In genomic region chr2:30276455-30276911, GRCh38 we compare ENCODE assay signal across 14 cellular contexts. TPM values are rescaled to one million over a fixed set of nuclear protein-coding genes. Genes with fewer than 3 reads are reported as not detected.
A peak's percentile ranks its signal among the peaks of the same experiment; 100 is the strongest.
DNase-seq lines count a peak whose midpoint lies in the region; ATAC-seq and TF ChIP-seq lines count a peak whose summit lies in the region.
"Had no signal": no experiment of that assay in that cellular context is flagged by ENCODE, and none has a peak within 500 bp of the region (broad histone marks: within the 10 kb centered on the region; RNA-seq: fewer than 3 reads in every experiment).

No MANE protein-coding gene starts in this region.

- H3K9me2 ChIP-seq in OCI-LY7 (ENCODE audit: insufficient read depth, low read length) = no peaks in the 10 kb centered on the region

- H4K20me1 ChIP-seq in OCI-LY7 (ENCODE audit: insufficient read depth, low read length) = no peaks in the 10 kb centered on the region

- H3K4me3 ChIP-seq in OCI-LY7 (ENCODE audit: low read depth, low read length, poor library complexity, severe bottlenecking) = no peak overlapping the region
- H3K4me3 ChIP-seq: thoracic aorta had no signal

- peak overlapping the region; percentile 39 to 54 for H3K4me3 Mint-ChIP-seq in activated T-cell treated with anti-CD3 and anti-CD28 coated beads, Interleukin-2, amount 50 U/mL, for 72 hours
- H3K4me3 Mint-ChIP-seq in natural killer cell = no peak overlapping the region
- H3K4me3 Mint-ChIP-seq: neural crest cell had no signal

- no peak overlapping the region for H3K27ac ChIP-seq in OCI-LY7 (ENCODE audit: low read depth, low read length, poor library complexity, severe bottlenecking)
- H3K27ac ChIP-seq: thoracic aorta had no signal

- DNase-seq in activated CD4-positive, CD25-positive, alpha-beta regulatory T cell treated with anti-CD3 and anti-CD28 coated beads, Interleukin-2, amount 50 U/mL, for 72 hours = no peak
- DNase-seq in activated T-cell treated with anti-CD3 and anti-CD28 coated beads, Interleukin-2, amount 50 U/mL, for 72 hours = peak; percentile 61 to 70
- DNase-seq in natural killer cell = no peak
- DNase-seq in hypothalamus (lab: John Stamatoyannopoulos, UW) = no peak
- no peak for DNase-seq in OCI-LY7 (ENCODE audit: low spot score)
- DNase-seq: 8988T, cerebellar nuclear complex, NCI-H2171 had no signal

- intact Hi-C loops in natural killer cell (cut with micrococcal nuclease) (no loop called here), OCI-LY7 (cut with micrococcal nuclease; ENCODE audit: unreplicated experiment) (no loop called here)

- no peak overlapping the region for H2AFZ ChIP-seq in OCI-LY7 (ENCODE audit: low read length)

- POLR2A ChIA-PET in OCI-LY7 (lab: Charles Lee) = interaction anchor here (0.6 to 1.6 kb wide), 2 partner anchors 9 to 16 kb away, joined by 3 to 5 read pairs; no protein-coding TSS in a partner anchor

- no peaks in the 10 kb centered on the region for H3K27me3 Mint-ChIP-seq in activated T-cell treated with anti-CD3 and anti-CD28 coated beads, Interleukin-2, amount 50 U/mL, for 72 hours (ENCODE audit: low read depth)
- H3K27me3 Mint-ChIP-seq in natural killer cell (ENCODE audit: low read depth in 2 of 2) = no peaks in the 10 kb centered on the region

- no TSS peak for BruUV-seq in OCI-LY7 (replicated peaks; lab: Mats Ljungman, UMichigan)

- no peaks in the 10 kb centered on the region for H3K9me3 ChIP-seq in OCI-LY7 (ENCODE audit: low read length)
- H3K9me3 ChIP-seq: thoracic aorta had no signal

- no peak overlapping the region for H3K4me2 ChIP-seq in OCI-LY7 (ENCODE audit: low read length)

- CTCF ChIA-PET in OCI-LY7 (lab: Charles Lee; ENCODE audit: unreplicated experiment) = no interaction called here

- no peak overlapping the region for H3K27ac Mint-ChIP-seq in activated T-cell treated with anti-CD3 and anti-CD28 coated beads, Interleukin-2, amount 50 U/mL, for 72 hours
- no peak overlapping the region for H3K27ac Mint-ChIP-seq in natural killer cell

- peaks cover 0 to 3% of the 10 kb centered on the region in 2 donors for H3K9me3 Mint-ChIP-seq in activated T-cell treated with anti-CD3 and anti-CD28 coated beads, Interleukin-2, amount 50 U/mL, for 72 hours
- H3K9me3 Mint-ChIP-seq in natural killer cell = no peaks in the 10 kb centered on the region
- H3K9me3 Mint-ChIP-seq: neural crest cell had no signal

- peaks cover 2% of the 10 kb centered on the region for H3K4me1 ChIP-seq in OCI-LY7 (ENCODE audit: insufficient read depth, low read length, poor library complexity, severe bottlenecking)

- H3K4me1 Mint-ChIP-seq in activated T-cell treated with anti-CD3 and anti-CD28 coated beads, Interleukin-2, amount 50 U/mL, for 72 hours (ENCODE audit: low read depth) = peaks cover 66% of the 10 kb centered on the region
- peaks cover 24 to 32% of the 10 kb centered on the region in 2 donors for H3K4me1 Mint-ChIP-seq in natural killer cell
- H3K4me1 Mint-ChIP-seq: neural crest cell had no signal

- ATAC-seq in activated CD4-positive, CD25-positive, alpha-beta regulatory T cell treated with anti-CD3 and anti-CD28 coated beads, Interleukin-2, amount 50 U/mL, for 24 hours = peak; percentile 52 to 62
- ATAC-seq in GM19463 (IDR thresholded peaks at IDR 0.05; ENCODE audit: unreplicated experiment) (peak; percentile 75), natural killer cell (peak in 2 of 3 donors; percentile 66 to 72), HG02870 (IDR thresholded peaks at IDR 0.05; ENCODE audit: unreplicated experiment) (no peak)
- peak; percentile 82 for ATAC-seq in activated T-cell treated with anti-CD3 and anti-CD28 coated beads, Interleukin-2, amount 50 U/mL, for 72 hours (replicated peaks in 1 of 2)
- ATAC-seq: sciatic nerve had no signal

- no peak for TF ChIP-seq CTCF in natural killer cell (IDR thresholded peaks at IDR 0.05)
- no peak for TF ChIP-seq CTCF in OCI-LY7 (conservative IDR thresholded peaks at IDR 0.05; ENCODE audit: low read length)

- no peaks in the 10 kb centered on the region for H3K79me2 ChIP-seq in OCI-LY7 (ENCODE audit: insufficient read depth, low read depth, low read length)

- H3K36me3 ChIP-seq in OCI-LY7 (ENCODE audit: insufficient read depth, low read length) = no peaks in the 10 kb centered on the region
- H3K36me3 ChIP-seq: thoracic aorta had no signal

- no peaks in the 10 kb centered on the region for H3K36me3 Mint-ChIP-seq in activated T-cell treated with anti-CD3 and anti-CD28 coated beads, Interleukin-2, amount 50 U/mL, for 72 hours (ENCODE audit: insufficient read depth in 2 of 2)
- no peaks in the 10 kb centered on the region for H3K36me3 Mint-ChIP-seq in natural killer cell

RNA-seq across cellular contexts. Expression of gene LBH, which starts 45.1 kb away (rescaled TPM):
- 100 to 1,000 TPM; 129 to 133 TPM for total RNA-seq in activated T-cell treated with anti-CD3 and anti-CD28 coated beads, Interleukin-2, amount 50 U/mL, for 72 hours
- total RNA-seq in natural killer cell = 100 to 1,000 TPM; 157 to 197 (median 158) TPM
- total RNA-seq in OCI-LY7 (2014; rRNA removed; shearing (Covaris generic)) = 0.75 and 3.7 TPM in 2 replicates
- 3.0 and 3.8 TPM in 2 replicates for total RNA-seq in OCI-LY7 (2022)

Comparison
In these comparisons a context has a peak if more than half of its experiments do, and no peak if none do; other contexts are left out.
1. DNase-seq: peak in activated T-cell treated with anti-CD3 and anti-CD28 coated beads, Interleukin-2, amount 50 U/mL, for 72 hours (2 of 2); none in activated CD4-positive, CD25-positive, alpha-beta regulatory T cell treated with anti-CD3 and anti-CD28 coated beads, Interleukin-2, amount 50 U/mL, for 72 hours (single experiment), natural killer cell (single experiment), hypothalamus (0 of 51) and OCI-LY7 (single experiment).
2. RNA of gene LBH, which starts 45.1 kb away (total RNA-seq): 157 to 197 TPM in natural killer cell and 129 to 133 TPM in activated T-cell treated with anti-CD3 and anti-CD28 coated beads, Interleukin-2, amount 50 U/mL, for 72 hours; 0.75 to 3.8 TPM in OCI-LY7; every median in the first group is over 10 times any median in the second.